In genomic region chr4:116108606-116109005, GRCh38 we compare ENCODE assay signal across 9 cellular contexts.
"Had no signal": no experiment of that assay in that cellular context is flagged by ENCODE, and none has a peak within 500 bp of the region (broad histone marks: within the 10 kb centered on the region; RNA-seq: fewer than 3 reads in every experiment).

No MANE protein-coding gene starts in this region.

- H3K9me3 ChIP-seq: HAP-1 had no signal

- FAIRE-seq: K562 had no signal

- H3K4me1 ChIP-seq: HAP-1 had no signal

- H3K4me3 ChIP-seq: GM23338, HAP-1, K562 had no signal

- H3K4me2 ChIP-seq: GM23338 had no signal

- H2AFZ ChIP-seq: GM23338 had no signal

- H3K4me1 Mint-ChIP-seq: GM23338 had no signal

- H3K27ac ChIP-seq: HL-60 had no signal

- DNase-seq: H7, HFFc6, IMR-90, KG1 had no signal

- ATAC-seq: GM23338, HCT116, K562 had no signal

- H3K36me3 ChIP-seq: HAP-1 had no signal

- H3K27ac Mint-ChIP-seq: GM23338, HFFc6 had no signal

- H3K9me3 Mint-ChIP-seq: GM23338 had no signal

- H3K4me3 Mint-ChIP-seq: GM23338, HFFc6 had no signal
